In genomic region chr10:36464291-36464690, GRCh38 we compare ENCODE assay signal across 26 cellular contexts.
"Had no signal": no experiment of that assay in that cellular context is flagged by ENCODE, and none has a peak within 500 bp of the region (broad histone marks: within the 10 kb centered on the region; RNA-seq: fewer than 3 reads in every experiment).

No MANE protein-coding gene starts in this region.

- ATAC-seq: naive thymus-derived CD8-positive, alpha-beta T cell; pancreas; right cardiac atrium; sciatic nerve; stimulated activated effector memory CD8-positive, alpha-beta T cell treated with anti-CD3 and anti-CD28 coated beads, Interleukin-12 subunit alpha, Interleukin-12 subunit beta, amount 100 ng/mL, for 72 hours had no signal

- H3K27ac Mint-ChIP-seq: memory B cell; naive thymus-derived CD8-positive, alpha-beta T cell; nephron; stimulated activated effector memory CD8-positive, alpha-beta T cell treated with anti-CD3 and anti-CD28 coated beads, Interleukin-12 subunit alpha, Interleukin-12 subunit beta, amount 100 ng/mL, for 72 hours; stimulated activated naive CD8-positive, alpha-beta T cell treated with anti-CD3 and anti-CD28 coated beads, Interleukin-15, Interleukin-2, amounts not matched to agents 100 ng/mL and 50 ng/mL, for 24 hours; type B pancreatic cell had no signal

- H3K4me3 Mint-ChIP-seq: memory B cell; naive thymus-derived CD8-positive, alpha-beta T cell; nephron; neural crest cell; stimulated activated effector memory CD8-positive, alpha-beta T cell treated with anti-CD3 and anti-CD28 coated beads, Interleukin-12 subunit alpha, Interleukin-12 subunit beta, amount 100 ng/mL, for 72 hours; stimulated activated naive CD8-positive, alpha-beta T cell treated with anti-CD3 and anti-CD28 coated beads, Interleukin-15, Interleukin-2, amounts not matched to agents 100 ng/mL and 50 ng/mL, for 24 hours; type B pancreatic cell had no signal

- H3K4me1 ChIP-seq: pancreas, prostate gland, spleen, tibial artery, uterus had no signal

- H2AFZ ChIP-seq: hepatocyte had no signal

- H3K4me2 ChIP-seq: hepatocyte had no signal

- DNase-seq: islet precursor cell; left ventricle myocardium inferior; naive thymus-derived CD8-positive, alpha-beta T cell; nucleus accumbens; pancreas; posterior cingulate gyrus; retina; right cardiac atrium; spleen; stimulated activated CD4-positive, alpha-beta T cell treated with anti-CD3 and anti-CD28 coated beads, Interleukin-4, amount 100 ng/mL, for 24 hours; stimulated activated naive CD4-positive, alpha-beta T cell; tibial artery; uterus had no signal

- H3K79me2 ChIP-seq: hepatocyte had no signal

- H3K9me3 ChIP-seq: left ventricle myocardium inferior, pancreas, prostate gland, suprapubic skin, thoracic aorta, tibial artery, uterus had no signal

- H3K27ac ChIP-seq: hepatocyte, left ventricle myocardium inferior, pancreas, prostate gland, skin epidermis, spleen, suprapubic skin, thoracic aorta, tibial artery, uterus had no signal

- H3K36me3 ChIP-seq: left ventricle myocardium inferior, pancreas, prostate gland, spleen, suprapubic skin, thoracic aorta, tibial artery, uterus had no signal

- H3K4me1 Mint-ChIP-seq: memory B cell; naive thymus-derived CD8-positive, alpha-beta T cell; nephron; neural crest cell; stimulated activated effector memory CD8-positive, alpha-beta T cell treated with anti-CD3 and anti-CD28 coated beads, Interleukin-12 subunit alpha, Interleukin-12 subunit beta, amount 100 ng/mL, for 72 hours had no signal

- H3K27me3 Mint-ChIP-seq: memory B cell; naive thymus-derived CD8-positive, alpha-beta T cell; stimulated activated naive CD8-positive, alpha-beta T cell treated with anti-CD3 and anti-CD28 coated beads, Interleukin-15, Interleukin-2, amounts not matched to agents 100 ng/mL and 50 ng/mL, for 24 hours; type B pancreatic cell had no signal

- H3K4me3 ChIP-seq: hepatocyte, left ventricle myocardium inferior, lung, pancreas, prostate gland, skin epidermis, spleen, suprapubic skin, thoracic aorta, tibial artery, uterus had no signal

- H3K27me3 ChIP-seq: hepatocyte, pancreas, spleen, suprapubic skin, tibial artery had no signal

- H3K36me3 Mint-ChIP-seq: memory B cell; naive thymus-derived CD8-positive, alpha-beta T cell; stimulated activated effector memory CD8-positive, alpha-beta T cell treated with anti-CD3 and anti-CD28 coated beads, Interleukin-12 subunit alpha, Interleukin-12 subunit beta, amount 100 ng/mL, for 72 hours; type B pancreatic cell had no signal

- H3K9me3 Mint-ChIP-seq: type B pancreatic cell had no signal
